ENCODE assay signal across 1 cellular context in the genomic region with DNA sequence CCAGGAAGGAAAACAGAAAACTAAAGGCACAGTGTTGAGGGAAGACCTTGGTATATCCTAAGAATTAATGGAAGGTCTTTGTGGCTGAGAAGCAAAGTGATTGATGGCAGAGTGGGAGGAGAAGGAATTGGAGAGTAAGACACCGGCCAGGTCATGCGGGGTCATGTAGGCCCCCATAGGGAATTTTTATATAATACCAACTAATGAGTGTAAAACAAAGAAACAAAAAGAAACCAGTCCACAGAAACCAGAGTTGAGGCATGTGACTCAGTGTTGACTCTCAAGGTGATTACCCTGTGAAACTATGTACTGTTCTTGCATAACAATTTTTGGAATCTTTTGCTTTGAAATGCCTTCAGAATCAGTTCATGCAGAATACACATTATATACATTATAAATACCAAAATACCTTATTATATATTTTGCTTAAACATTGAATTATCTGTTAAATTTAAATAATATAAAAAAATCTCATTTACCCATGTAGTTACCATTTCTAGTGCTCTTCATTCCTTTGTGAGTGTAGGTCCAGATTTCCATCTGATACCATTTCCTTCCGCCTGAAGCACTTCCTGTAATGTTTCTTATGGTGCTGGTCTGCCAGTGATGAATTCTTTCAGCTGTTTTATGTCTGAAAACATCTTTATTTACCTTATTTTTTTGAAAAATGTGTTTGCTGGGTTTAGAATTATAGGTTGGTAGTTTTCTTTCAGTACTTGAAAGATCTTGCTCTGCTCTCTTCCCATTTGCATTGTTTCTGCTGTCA.
TF ChIP-seq lines count a peak whose summit lies in the region.

No MANE protein-coding gene starts in this region.

TF ChIP-seq in HepG2, 621 proteins besides CTCF, POLR2A, EP300 and RAD21 (continued from another document and continues in another):
- TF ChIP-seq, protein P1, sequence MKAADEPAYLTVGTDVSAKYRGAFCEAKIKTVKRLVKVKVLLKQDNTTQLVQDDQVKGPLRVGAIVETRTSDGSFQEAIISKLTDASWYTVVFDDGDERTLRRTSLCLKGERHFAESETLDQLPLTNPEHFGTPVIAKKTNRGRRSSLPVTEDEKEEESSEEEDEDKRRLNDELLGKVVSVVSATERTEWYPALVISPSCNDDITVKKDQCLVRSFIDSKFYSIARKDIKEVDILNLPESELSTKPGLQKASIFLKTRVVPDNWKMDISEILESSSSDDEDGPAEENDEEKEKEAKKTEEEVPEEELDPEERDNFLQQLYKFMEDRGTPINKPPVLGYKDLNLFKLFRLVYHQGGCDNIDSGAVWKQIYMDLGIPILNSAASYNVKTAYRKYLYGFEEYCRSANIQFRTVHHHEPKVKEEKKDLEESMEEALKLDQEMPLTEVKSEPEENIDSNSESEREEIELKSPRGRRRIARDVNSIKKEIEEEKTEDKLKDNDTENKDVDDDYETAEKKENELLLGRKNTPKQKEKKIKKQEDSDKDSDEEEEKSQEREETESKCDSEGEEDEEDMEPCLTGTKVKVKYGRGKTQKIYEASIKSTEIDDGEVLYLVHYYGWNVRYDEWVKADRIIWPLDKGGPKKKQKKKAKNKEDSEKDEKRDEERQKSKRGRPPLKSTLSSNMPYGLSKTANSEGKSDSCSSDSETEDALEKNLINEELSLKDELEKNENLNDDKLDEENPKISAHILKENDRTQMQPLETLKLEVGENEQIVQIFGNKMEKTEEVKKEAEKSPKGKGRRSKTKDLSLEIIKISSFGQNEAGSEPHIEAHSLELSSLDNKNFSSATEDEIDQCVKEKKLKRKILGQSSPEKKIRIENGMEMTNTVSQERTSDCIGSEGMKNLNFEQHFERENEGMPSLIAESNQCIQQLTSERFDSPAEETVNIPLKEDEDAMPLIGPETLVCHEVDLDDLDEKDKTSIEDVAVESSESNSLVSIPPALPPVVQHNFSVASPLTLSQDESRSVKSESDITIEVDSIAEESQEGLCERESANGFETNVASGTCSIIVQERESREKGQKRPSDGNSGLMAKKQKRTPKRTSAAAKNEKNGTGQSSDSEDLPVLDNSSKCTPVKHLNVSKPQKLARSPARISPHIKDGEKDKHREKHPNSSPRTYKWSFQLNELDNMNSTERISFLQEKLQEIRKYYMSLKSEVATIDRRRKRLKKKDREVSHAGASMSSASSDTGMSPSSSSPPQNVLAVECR (CRISPR knock-in tag; IDR thresholded peaks at IDR 0.05; ENCODE audit: borderline replicate concordance), result no peak
- TF ChIP-seq HDAC6 (IDR thresholded peaks at IDR 0.05; ENCODE audit: low read depth, low read length), result no peak
- no peak for TF ChIP-seq ZNF678 (CRISPR knock-in tag; IDR thresholded peaks at IDR 0.05)
- no peak for TF ChIP-seq MAZ (IDR thresholded peaks at IDR 0.05; ENCODE audit: borderline replicate concordance, low read depth, low read length)
- no peak for TF ChIP-seq MAZ (CRISPR knock-in tag; IDR thresholded peaks at IDR 0.05; ENCODE audit: low read depth)
- TF ChIP-seq SOX6 (IDR thresholded peaks at IDR 0.05), result no peak
- TF ChIP-seq SOX6 (CRISPR knock-in tag; IDR thresholded peaks at IDR 0.05), result peak; percentile 38; the same call in 1 of the 2 replicates
- TF ChIP-seq ZNF235 (CRISPR knock-in tag; IDR thresholded peaks at IDR 0.05; ENCODE audit: borderline replicate concordance), result no peak
- no peak for TF ChIP-seq NRL (CRISPR knock-in tag; IDR thresholded peaks at IDR 0.05; ENCODE audit: borderline replicate concordance)
- TF ChIP-seq ONECUT2 (CRISPR knock-in tag; IDR thresholded peaks at IDR 0.05), result no peak
- TF ChIP-seq, protein P2, sequence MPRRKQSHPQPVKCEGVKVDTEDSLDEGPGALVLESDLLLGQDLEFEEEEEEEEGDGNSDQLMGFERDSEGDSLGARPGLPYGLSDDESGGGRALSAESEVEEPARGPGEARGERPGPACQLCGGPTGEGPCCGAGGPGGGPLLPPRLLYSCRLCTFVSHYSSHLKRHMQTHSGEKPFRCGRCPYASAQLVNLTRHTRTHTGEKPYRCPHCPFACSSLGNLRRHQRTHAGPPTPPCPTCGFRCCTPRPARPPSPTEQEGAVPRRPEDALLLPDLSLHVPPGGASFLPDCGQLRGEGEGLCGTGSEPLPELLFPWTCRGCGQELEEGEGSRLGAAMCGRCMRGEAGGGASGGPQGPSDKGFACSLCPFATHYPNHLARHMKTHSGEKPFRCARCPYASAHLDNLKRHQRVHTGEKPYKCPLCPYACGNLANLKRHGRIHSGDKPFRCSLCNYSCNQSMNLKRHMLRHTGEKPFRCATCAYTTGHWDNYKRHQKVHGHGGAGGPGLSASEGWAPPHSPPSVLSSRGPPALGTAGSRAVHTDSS (CRISPR knock-in tag; conservative IDR thresholded peaks at IDR 0.05), result no peak
- TF ChIP-seq, protein P3, sequence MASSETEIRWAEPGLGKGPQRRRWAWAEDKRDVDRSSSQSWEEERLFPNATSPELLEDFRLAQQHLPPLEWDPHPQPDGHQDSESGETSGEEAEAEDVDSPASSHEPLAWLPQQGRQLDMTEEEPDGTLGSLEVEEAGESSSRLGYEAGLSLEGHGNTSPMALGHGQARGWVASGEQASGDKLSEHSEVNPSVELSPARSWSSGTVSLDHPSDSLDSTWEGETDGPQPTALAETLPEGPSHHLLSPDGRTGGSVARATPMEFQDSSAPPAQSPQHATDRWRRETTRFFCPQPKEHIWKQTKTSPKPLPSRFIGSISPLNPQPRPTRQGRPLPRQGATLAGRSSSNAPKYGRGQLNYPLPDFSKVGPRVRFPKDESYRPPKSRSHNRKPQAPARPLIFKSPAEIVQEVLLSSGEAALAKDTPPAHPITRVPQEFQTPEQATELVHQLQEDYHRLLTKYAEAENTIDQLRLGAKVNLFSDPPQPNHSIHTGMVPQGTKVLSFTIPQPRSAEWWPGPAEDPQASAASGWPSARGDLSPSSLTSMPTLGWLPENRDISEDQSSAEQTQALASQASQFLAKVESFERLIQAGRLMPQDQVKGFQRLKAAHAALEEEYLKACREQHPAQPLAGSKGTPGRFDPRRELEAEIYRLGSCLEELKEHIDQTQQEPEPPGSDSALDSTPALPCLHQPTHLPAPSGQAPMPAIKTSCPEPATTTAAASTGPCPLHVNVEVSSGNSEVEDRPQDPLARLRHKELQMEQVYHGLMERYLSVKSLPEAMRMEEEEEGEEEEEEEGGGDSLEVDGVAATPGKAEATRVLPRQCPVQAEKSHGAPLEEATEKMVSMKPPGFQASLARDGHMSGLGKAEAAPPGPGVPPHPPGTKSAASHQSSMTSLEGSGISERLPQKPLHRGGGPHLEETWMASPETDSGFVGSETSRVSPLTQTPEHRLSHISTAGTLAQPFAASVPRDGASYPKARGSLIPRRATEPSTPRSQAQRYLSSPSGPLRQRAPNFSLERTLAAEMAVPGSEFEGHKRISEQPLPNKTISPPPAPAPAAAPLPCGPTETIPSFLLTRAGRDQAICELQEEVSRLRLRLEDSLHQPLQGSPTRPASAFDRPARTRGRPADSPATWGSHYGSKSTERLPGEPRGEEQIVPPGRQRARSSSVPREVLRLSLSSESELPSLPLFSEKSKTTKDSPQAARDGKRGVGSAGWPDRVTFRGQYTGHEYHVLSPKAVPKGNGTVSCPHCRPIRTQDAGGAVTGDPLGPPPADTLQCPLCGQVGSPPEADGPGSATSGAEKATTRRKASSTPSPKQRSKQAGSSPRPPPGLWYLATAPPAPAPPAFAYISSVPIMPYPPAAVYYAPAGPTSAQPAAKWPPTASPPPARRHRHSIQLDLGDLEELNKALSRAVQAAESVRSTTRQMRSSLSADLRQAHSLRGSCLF (CRISPR knock-in tag; IDR thresholded peaks at IDR 0.05; ENCODE audit: borderline replicate concordance), result no peak
- peak; percentile 28; the same call in 1 of the 2 replicates for TF ChIP-seq ZNF12 (CRISPR knock-in tag; IDR thresholded peaks at IDR 0.05)
- TF ChIP-seq ZNF841 (CRISPR knock-in tag; IDR thresholded peaks at IDR 0.05; ENCODE audit: borderline replicate concordance), result no peak
- TF ChIP-seq, protein P4, sequence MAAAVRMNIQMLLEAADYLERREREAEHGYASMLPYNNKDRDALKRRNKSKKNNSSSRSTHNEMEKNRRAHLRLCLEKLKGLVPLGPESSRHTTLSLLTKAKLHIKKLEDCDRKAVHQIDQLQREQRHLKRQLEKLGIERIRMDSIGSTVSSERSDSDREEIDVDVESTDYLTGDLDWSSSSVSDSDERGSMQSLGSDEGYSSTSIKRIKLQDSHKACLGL (CRISPR knock-in tag; IDR thresholded peaks at IDR 0.05), result no peak
- no peak for TF ChIP-seq ZSCAN20 (CRISPR knock-in tag; IDR thresholded peaks at IDR 0.05; ENCODE audit: borderline replicate concordance)
- peak; percentile 43; the same call in 1 of the 2 replicates for TF ChIP-seq NCOA2 (CRISPR knock-in tag; IDR thresholded peaks at IDR 0.05)
- TF ChIP-seq, protein P5, sequence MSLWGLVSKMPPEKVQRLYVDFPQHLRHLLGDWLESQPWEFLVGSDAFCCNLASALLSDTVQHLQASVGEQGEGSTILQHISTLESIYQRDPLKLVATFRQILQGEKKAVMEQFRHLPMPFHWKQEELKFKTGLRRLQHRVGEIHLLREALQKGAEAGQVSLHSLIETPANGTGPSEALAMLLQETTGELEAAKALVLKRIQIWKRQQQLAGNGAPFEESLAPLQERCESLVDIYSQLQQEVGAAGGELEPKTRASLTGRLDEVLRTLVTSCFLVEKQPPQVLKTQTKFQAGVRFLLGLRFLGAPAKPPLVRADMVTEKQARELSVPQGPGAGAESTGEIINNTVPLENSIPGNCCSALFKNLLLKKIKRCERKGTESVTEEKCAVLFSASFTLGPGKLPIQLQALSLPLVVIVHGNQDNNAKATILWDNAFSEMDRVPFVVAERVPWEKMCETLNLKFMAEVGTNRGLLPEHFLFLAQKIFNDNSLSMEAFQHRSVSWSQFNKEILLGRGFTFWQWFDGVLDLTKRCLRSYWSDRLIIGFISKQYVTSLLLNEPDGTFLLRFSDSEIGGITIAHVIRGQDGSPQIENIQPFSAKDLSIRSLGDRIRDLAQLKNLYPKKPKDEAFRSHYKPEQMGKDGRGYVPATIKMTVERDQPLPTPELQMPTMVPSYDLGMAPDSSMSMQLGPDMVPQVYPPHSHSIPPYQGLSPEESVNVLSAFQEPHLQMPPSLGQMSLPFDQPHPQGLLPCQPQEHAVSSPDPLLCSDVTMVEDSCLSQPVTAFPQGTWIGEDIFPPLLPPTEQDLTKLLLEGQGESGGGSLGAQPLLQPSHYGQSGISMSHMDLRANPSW (CRISPR knock-in tag; IDR thresholded peaks at IDR 0.05; ENCODE audit: borderline replicate concordance), result no peak
- TF ChIP-seq, protein P6, sequence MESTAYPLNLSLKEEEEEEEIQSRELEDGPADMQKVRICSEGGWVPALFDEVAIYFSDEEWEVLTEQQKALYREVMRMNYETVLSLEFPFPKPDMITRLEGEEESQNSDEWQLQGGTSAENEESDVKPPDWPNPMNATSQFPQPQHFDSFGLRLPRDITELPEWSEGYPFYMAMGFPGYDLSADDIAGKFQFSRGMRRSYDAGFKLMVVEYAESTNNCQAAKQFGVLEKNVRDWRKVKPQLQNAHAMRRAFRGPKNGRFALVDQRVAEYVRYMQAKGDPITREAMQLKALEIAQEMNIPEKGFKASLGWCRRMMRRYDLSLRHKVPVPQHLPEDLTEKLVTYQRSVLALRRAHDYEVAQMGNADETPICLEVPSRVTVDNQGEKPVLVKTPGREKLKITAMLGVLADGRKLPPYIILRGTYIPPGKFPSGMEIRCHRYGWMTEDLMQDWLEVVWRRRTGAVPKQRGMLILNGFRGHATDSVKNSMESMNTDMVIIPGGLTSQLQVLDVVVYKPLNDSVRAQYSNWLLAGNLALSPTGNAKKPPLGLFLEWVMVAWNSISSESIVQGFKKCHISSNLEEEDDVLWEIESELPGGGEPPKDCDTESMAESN (CRISPR knock-in tag; conservative IDR thresholded peaks at IDR 0.05), result no peak
- TF ChIP-seq, protein P7, sequence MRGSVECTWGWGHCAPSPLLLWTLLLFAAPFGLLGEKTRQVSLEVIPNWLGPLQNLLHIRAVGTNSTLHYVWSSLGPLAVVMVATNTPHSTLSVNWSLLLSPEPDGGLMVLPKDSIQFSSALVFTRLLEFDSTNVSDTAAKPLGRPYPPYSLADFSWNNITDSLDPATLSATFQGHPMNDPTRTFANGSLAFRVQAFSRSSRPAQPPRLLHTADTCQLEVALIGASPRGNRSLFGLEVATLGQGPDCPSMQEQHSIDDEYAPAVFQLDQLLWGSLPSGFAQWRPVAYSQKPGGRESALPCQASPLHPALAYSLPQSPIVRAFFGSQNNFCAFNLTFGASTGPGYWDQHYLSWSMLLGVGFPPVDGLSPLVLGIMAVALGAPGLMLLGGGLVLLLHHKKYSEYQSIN (CRISPR knock-in tag; IDR thresholded peaks at IDR 0.05; ENCODE audit: borderline replicate concordance), result no peak
- no peak for TF ChIP-seq TAF15 (IDR thresholded peaks at IDR 0.05; ENCODE audit: low read depth, low read length, poor library complexity, severe bottlenecking)
- TF ChIP-seq ZKSCAN1 (IDR thresholded peaks at IDR 0.05; ENCODE audit: low read length), result no peak
- TF ChIP-seq, protein P8, sequence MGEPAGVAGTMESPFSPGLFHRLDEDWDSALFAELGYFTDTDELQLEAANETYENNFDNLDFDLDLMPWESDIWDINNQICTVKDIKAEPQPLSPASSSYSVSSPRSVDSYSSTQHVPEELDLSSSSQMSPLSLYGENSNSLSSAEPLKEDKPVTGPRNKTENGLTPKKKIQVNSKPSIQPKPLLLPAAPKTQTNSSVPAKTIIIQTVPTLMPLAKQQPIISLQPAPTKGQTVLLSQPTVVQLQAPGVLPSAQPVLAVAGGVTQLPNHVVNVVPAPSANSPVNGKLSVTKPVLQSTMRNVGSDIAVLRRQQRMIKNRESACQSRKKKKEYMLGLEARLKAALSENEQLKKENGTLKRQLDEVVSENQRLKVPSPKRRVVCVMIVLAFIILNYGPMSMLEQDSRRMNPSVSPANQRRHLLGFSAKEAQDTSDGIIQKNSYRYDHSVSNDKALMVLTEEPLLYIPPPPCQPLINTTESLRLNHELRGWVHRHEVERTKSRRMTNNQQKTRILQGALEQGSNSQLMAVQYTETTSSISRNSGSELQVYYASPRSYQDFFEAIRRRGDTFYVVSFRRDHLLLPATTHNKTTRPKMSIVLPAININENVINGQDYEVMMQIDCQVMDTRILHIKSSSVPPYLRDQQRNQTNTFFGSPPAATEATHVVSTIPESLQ (CRISPR knock-in tag; conservative IDR thresholded peaks at IDR 0.05), result no peak
- no peak for TF ChIP-seq SIX1 (CRISPR knock-in tag; IDR thresholded peaks at IDR 0.05; ENCODE audit: borderline replicate concordance)
- TF ChIP-seq MIER3 (CRISPR knock-in tag; IDR thresholded peaks at IDR 0.05; ENCODE audit: borderline replicate concordance), result peak; percentile 51; the same call in 1 of the 2 replicates
- 0 out of 2 replicates have a peak, but pooled peaks have one; percentile 27 for TF ChIP-seq ZNF614 (CRISPR knock-in tag; IDR thresholded peaks at IDR 0.05; ENCODE audit: borderline replicate concordance)
- TF ChIP-seq, protein P9, sequence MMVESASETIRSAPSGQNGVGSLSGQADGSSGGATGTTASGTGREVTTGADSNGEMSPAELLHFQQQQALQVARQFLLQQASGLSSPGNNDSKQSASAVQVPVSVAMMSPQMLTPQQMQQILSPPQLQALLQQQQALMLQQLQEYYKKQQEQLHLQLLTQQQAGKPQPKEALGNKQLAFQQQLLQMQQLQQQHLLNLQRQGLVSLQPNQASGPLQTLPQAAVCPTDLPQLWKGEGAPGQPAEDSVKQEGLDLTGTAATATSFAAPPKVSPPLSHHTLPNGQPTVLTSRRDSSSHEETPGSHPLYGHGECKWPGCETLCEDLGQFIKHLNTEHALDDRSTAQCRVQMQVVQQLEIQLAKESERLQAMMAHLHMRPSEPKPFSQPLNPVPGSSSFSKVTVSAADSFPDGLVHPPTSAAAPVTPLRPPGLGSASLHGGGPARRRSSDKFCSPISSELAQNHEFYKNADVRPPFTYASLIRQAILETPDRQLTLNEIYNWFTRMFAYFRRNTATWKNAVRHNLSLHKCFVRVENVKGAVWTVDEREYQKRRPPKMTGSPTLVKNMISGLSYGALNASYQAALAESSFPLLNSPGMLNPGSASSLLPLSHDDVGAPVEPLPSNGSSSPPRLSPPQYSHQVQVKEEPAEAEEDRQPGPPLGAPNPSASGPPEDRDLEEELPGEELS (CRISPR knock-in tag; IDR thresholded peaks at IDR 0.05), result no peak
- TF ChIP-seq HOXA9 (CRISPR knock-in tag; IDR thresholded peaks at IDR 0.05; ENCODE audit: borderline replicate concordance), result no peak
- TF ChIP-seq FOXA1 (IDR thresholded peaks at IDR 0.05), result no peak
- peak; percentile 89 for TF ChIP-seq FOXA1 (CRISPR knock-in tag; IDR thresholded peaks at IDR 0.05)
- TF ChIP-seq GATA4 (IDR thresholded peaks at IDR 0.05; ENCODE audit: borderline replicate concordance, low read depth), result no peak
- TF ChIP-seq PCBP2 (optimal IDR thresholded peaks at IDR 0.05; ENCODE audit: low read depth, low read length, poor library complexity, severe bottlenecking), result no peak
